8 cellular contexts compared by ENCODE assay signal in the genomic region with DNA sequence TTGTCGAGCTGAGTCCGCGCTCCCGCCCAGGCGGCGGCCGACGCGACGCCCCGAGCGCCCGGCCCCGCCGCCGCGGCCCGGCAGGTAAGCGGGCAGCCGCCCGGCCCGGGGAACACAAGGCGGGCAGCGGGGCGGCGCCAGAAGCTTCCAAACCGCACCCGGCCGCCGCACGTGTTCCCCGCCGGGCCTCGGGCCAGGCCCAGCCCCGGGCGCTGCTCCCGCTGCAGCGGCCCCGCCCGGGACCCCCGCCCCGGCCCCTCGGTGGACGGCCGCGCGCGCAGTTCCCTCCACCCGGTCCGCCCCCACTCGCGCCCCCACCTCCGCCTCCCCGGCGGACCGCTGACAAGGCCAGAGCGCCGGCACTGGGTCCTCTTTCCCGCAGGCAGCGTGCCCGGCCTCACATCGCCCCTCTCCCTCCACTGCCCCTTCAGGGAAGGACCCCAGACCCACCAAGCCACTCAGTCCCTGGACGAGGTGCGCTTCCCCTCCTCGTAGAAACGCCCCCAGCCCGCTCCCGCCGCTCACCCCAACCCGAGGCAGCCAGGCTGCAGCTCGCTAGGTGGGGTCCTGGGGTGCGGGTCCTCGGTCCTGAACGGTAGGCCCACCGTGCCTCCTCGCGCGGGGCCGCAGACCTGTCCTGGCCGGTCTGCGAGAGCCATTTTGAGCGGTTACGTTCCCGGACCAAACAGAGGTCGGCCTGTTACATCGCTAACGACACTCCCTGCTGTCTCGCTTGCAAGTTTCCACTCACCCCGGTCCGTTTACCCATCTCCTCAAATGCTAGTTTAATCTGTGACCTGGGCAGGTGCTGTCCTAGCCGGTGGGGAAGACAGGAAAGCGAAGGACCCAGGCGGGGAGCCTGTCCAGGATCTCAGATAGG. TPM values are rescaled to one million over a fixed set of nuclear protein-coding genes. Genes with fewer than 3 reads are reported as not detected.
A peak's percentile ranks its signal among the peaks of the same experiment; 100 is the strongest.
DNase-seq lines count a peak whose midpoint lies in the region; ATAC-seq, FAIRE-seq and TF ChIP-seq lines count a peak whose summit lies in the region.

No MANE protein-coding gene starts in this region.

- TF ChIP-seq CTCF in astrocyte of the cerebellum (IDR thresholded peaks at IDR 0.05; ENCODE audit: low read depth, low read length, missing control alignments): no peak
- TF ChIP-seq CTCF in keratinocyte (optimal IDR thresholded peaks at IDR 0.05 in 1 of 3, IDR thresholded peaks at IDR 0.05 in 1 of 3, conservative IDR thresholded peaks at IDR 0.05 in 1 of 3; ENCODE audit: extremely low read depth in 1 of 3, insufficient read depth in 2 of 3, low read length in 3 of 3): no peak

- peaks cover 46% of the 10 kb centered on the region for H3K79me2 ChIP-seq in keratinocyte (ENCODE audit: control insufficient read depth, insufficient read depth, low read length)

- DNase-seq in GM03348 (ENCODE audit: low spot score) (peak; percentile 60), M059J (ENCODE audit: low read depth) (peak; percentile 27), astrocyte of the cerebellum (ENCODE audit: low read depth) (no peak), keratinocyte (ENCODE audit: low read depth, low spot score) (no peak), amniotic stem cell (lab: John Stamatoyannopoulos, UW) (no peak), SKM-1 (lab: John Stamatoyannopoulos, UW; ENCODE audit: unreplicated experiment) (no peak)
- DNase-seq in stimulated activated CD8-positive, alpha-beta memory T cell treated with anti-CD3 and anti-CD28 coated beads, Interleukin-15, amount 100 ng/mL, for 24 hours (ENCODE audit: low read depth): peak; percentile 11

- peaks cover 3 to 12% of the 10 kb centered on the region in 2 experiments for H3K36me3 ChIP-seq in keratinocyte (ENCODE audit: control insufficient read depth in 2 of 2, extremely low read depth in 1 of 2, insufficient read depth in 2 of 2, low read length in 2 of 2)

- peak overlapping the region; percentile 62 for H3K27ac ChIP-seq in keratinocyte (ENCODE audit: control insufficient read depth, insufficient read depth, low read length)

- no peaks in the 10 kb centered on the region for H3K27me3 ChIP-seq in keratinocyte (ENCODE audit: control insufficient read depth, extremely low read depth, insufficient read depth, low read length)

- H3K4me1 ChIP-seq in keratinocyte (ENCODE audit: control insufficient read depth, extremely low read depth, insufficient read depth, low read length): peaks cover 31% of the 10 kb centered on the region

- peak; percentile 6 for ATAC-seq in GM21576 (IDR thresholded peaks at IDR 0.05; ENCODE audit: unreplicated experiment)

- no peak overlapping the region for H2AFZ ChIP-seq in keratinocyte (ENCODE audit: control insufficient read depth, low read length)

- H3K9me1 ChIP-seq in keratinocyte (ENCODE audit: control insufficient read depth, extremely low read depth, insufficient read depth, low read length): no peaks in the 10 kb centered on the region

- H3K9ac ChIP-seq in keratinocyte (ENCODE audit: control insufficient read depth, extremely low read depth, insufficient read depth, low read length): peak overlapping the region; percentile 89

- in situ Hi-C loops in astrocyte of the cerebellum (cut with HindIII; ENCODE audit: low sequenced_read_pairs): loop anchor here (5.0 kb wide), 1 partner anchor 44 kb away; no protein-coding TSS in a partner anchor

- FAIRE-seq in keratinocyte (lab: Jason Lieb, UNC): peak; percentile 20

- peak overlapping the region; percentile 95 for H3K4me2 ChIP-seq in keratinocyte (ENCODE audit: control insufficient read depth, extremely low read depth, insufficient read depth, low read depth, low read length)

- peaks cover 11% of the 10 kb centered on the region for H4K20me1 ChIP-seq in keratinocyte (ENCODE audit: control insufficient read depth, extremely low read depth, insufficient read depth, low read length)

- peak overlapping the region; percentile 91 for H3K4me3 ChIP-seq in astrocyte of the cerebellum (ENCODE audit: low read depth, low read length)
- H3K4me3 ChIP-seq in keratinocyte (ENCODE audit: control insufficient read depth in 2 of 3, extremely low read depth in 1 of 3, insufficient read depth in 2 of 3, low read depth in 1 of 3, low read length in 3 of 3): peak overlapping the region; percentile 84 to 93 (median 90)

- dilution Hi-C loops in keratinocyte (cut with MboI; ENCODE audit: extremely low pct_ligation_motif_present, low sequenced_read_pairs): no loop called here

- H3K9me3 ChIP-seq in keratinocyte (ENCODE audit: control insufficient read depth, low read depth, low read length): no peaks in the 10 kb centered on the region

RNA-seq across cellular contexts. Expression of gene WDR5, which starts 0.5 kb away (rescaled TPM):
- 21.6 and 36.2 TPM in 2 replicates for total RNA-seq in M059J (2014; rRNA removed; shearing (Covaris generic))
- polyA plus RNA-seq in keratinocyte: 20.3 to 41.8 TPM (median 31.2 TPM) in 3 replicates
- 5.2 TPM for polyA plus RNA-seq in keratinocyte (2011; ENCODE audit: low read depth)
- 29.4 and 29.9 TPM in 2 replicates for polyA plus RNA-seq in keratinocyte (2011; cell fraction: cytosol; rRNA removed)
- polyA plus RNA-seq in keratinocyte (2011; cell fraction: nucleus; rRNA removed): 44.8 and 44.9 TPM in 2 replicates
- 16.1 and 34.1 TPM in 2 replicates for polyA plus RNA-seq in keratinocyte (2012; ENCODE audit: low replicate concordance)
- 13.5 to 36.0 TPM (median 17.8 TPM) in 3 replicates for polyA minus RNA-seq in keratinocyte
- 16.1 TPM for polyA minus RNA-seq in keratinocyte (2011; cell fraction: cytosol; rRNA and poly(A)+ RNA removed)
- 13.5 and 18.4 TPM in 2 replicates for polyA minus RNA-seq in keratinocyte (2011; cell fraction: nucleus; rRNA and poly(A)+ RNA removed)

RNA-seq across cellular contexts. Expression of gene RNU6ATAC, which starts 28.0 kb away (rescaled TPM):
- total RNA-seq in M059J (2014; rRNA removed; shearing (Covaris generic)): not detected in 2 replicates
- polyA plus RNA-seq in keratinocyte: not detected in 3 replicates
- polyA plus RNA-seq in keratinocyte (2011; ENCODE audit: low read depth): not detected
- polyA plus RNA-seq in keratinocyte (2011; cell fraction: cytosol; rRNA removed): not detected in 2 replicates
- not detected in 2 replicates for polyA plus RNA-seq in keratinocyte (2011; cell fraction: nucleus; rRNA removed)
- not detected in 2 replicates for polyA plus RNA-seq in keratinocyte (2012; ENCODE audit: low replicate concordance)
- polyA minus RNA-seq in keratinocyte: under 0.01 TPM in 3 replicates
- polyA minus RNA-seq in keratinocyte (2011; cell fraction: cytosol; rRNA and poly(A)+ RNA removed): not detected
- polyA minus RNA-seq in keratinocyte (2011; cell fraction: nucleus; rRNA and poly(A)+ RNA removed): not detected in 2 replicates

Comparison
In these comparisons a context has a peak if more than half of its experiments do, and no peak if none do; other contexts are left out.
1. DNase-seq: peak in GM03348 (single experiment), M059J (single experiment) and stimulated activated CD8-positive, alpha-beta memory T cell treated with anti-CD3 and anti-CD28 coated beads, Interleukin-15, amount 100 ng/mL, for 24 hours (single experiment); none in astrocyte of the cerebellum (single experiment), keratinocyte (single experiment), amniotic stem cell (single experiment) and SKM-1 (single experiment).